16 cellular contexts compared by ENCODE assay signal in genomic region chr3:132596816-132597433, GRCh38. TPM values are rescaled to one million over a fixed set of nuclear protein-coding genes. Genes with fewer than 3 reads are reported as not detected.
DNase-seq lines count a peak whose midpoint lies in the region; ATAC-seq and TF ChIP-seq lines count a peak whose summit lies in the region.
"Had no signal": no experiment of that assay in that cellular context is flagged by ENCODE, and none has a peak within 500 bp of the region (broad histone marks: within the 10 kb centered on the region; RNA-seq: fewer than 3 reads in every experiment).

TSS of gene ACKR4 (plus strand) at chr3:132597270. CDS start at chr3:132600398, 3,128 bp downstream.

- H3K9me3 ChIP-seq in fibroblast of lung (ENCODE audit: control insufficient read depth, insufficient read depth, low read depth, low read length) (no peaks in the 10 kb centered on the region), muscle layer of duodenum (ENCODE audit: control insufficient read depth in 1 of 2, low read length in 2 of 2) (no peaks in the 10 kb centered on the region)
- H3K9me3 ChIP-seq: BLaER1, colonic mucosa, neutrophil had no signal

- no peaks in the 10 kb centered on the region for H3K27me3 ChIP-seq in fibroblast of lung (ENCODE audit: control insufficient read depth, insufficient read depth, low read length)
- no peaks in the 10 kb centered on the region for H3K27me3 ChIP-seq in muscle layer of duodenum (ENCODE audit: low read depth, low read length)
- H3K27me3 ChIP-seq: BLaER1, colonic mucosa, neutrophil had no signal

- peaks cover 1% of the 10 kb centered on the region for H3K36me3 ChIP-seq in fibroblast of lung (ENCODE audit: control insufficient read depth, insufficient read depth, low read length)
- peaks cover 0 to 5% of the 10 kb centered on the region in 2 donors for H3K36me3 ChIP-seq in muscle layer of duodenum (ENCODE audit: control insufficient read depth in 1 of 2, insufficient read depth in 2 of 2, low read length in 2 of 2)
- H3K36me3 ChIP-seq: colonic mucosa had no signal

- no peaks in the 10 kb centered on the region for H4K20me1 ChIP-seq in fibroblast of lung (ENCODE audit: control insufficient read depth, extremely low read depth, insufficient read depth, low read length)
- H4K20me1 ChIP-seq: BLaER1 had no signal

- H3K4me3 ChIP-seq in fibroblast of lung (replicated peaks in 1 of 4; ENCODE audit: control extremely low read depth in 1 of 4, insufficient read depth in 1 of 4, low read depth in 3 of 4, low read length in 4 of 4) (peak within 1 kb of the TSS in 3 of 4 experiments; percentile 13 to 41 (median 37)), muscle layer of duodenum (ENCODE audit: low read depth in 1 of 2, low read length in 2 of 2) (peak within 1 kb of the TSS; percentile 34 to 65)
- H3K4me3 ChIP-seq: BLaER1, colonic mucosa had no signal

- DNase-seq in AG20443 (ENCODE audit: low spot score), result peak; percentile 23
- no peak for DNase-seq in fibroblast of lung (ENCODE audit: low read depth in 2 of 2)
- no peak for DNase-seq in activated gamma-delta T cell (lab: John Stamatoyannopoulos, UW)
- DNase-seq in T-helper 2 cell, result no peak
- no peak for DNase-seq in DMS53 (lab: John Stamatoyannopoulos, UW)
- DNase-seq: activated naive CD4-positive, alpha-beta T cell treated with anti-CD3 and anti-CD28 coated beads, Interleukin-2, amount 10 ng/mL, durations not matched to agents 7 days and 5 days; colonic mucosa; GF-D8; T1000 had no signal

- H3K79me2 ChIP-seq in fibroblast of lung (ENCODE audit: control insufficient read depth, insufficient read depth, low read length), result no peaks in the 10 kb centered on the region

- no peak within 1 kb of the TSS for H2AFZ ChIP-seq in fibroblast of lung (ENCODE audit: low read length)

- TF ChIP-seq CTCF in fibroblast of lung (conservative IDR thresholded peaks at IDR 0.05 in 1 of 2, IDR thresholded peaks at IDR 0.05 in 1 of 2; ENCODE audit: low read depth in 1 of 2, low read length in 2 of 2), result no peak

- peak within 1 kb of the TSS; percentile 57 for H3K4me2 ChIP-seq in fibroblast of lung (ENCODE audit: extremely low read depth, insufficient read depth, low read length)
- H3K4me2 ChIP-seq: BLaER1 had no signal

- H3K4me1 ChIP-seq in fibroblast of lung (ENCODE audit: control insufficient read depth, extremely low read depth, insufficient read depth, low read length), result peaks cover 18% of the 10 kb centered on the region
- H3K4me1 ChIP-seq in muscle layer of duodenum (ENCODE audit: control insufficient read depth in 1 of 2, insufficient read depth in 2 of 2, low read length in 2 of 2), result no peaks in the 10 kb centered on the region
- H3K4me1 ChIP-seq: BLaER1, colonic mucosa had no signal

- H3K9ac ChIP-seq in fibroblast of lung (ENCODE audit: insufficient read depth, low read length), result no peak within 1 kb of the TSS
- H3K9ac ChIP-seq: BLaER1 had no signal

- no peak within 1 kb of the TSS for H3K27ac ChIP-seq in fibroblast of lung (ENCODE audit: insufficient read depth, low read length)
- peak within 1 kb of the TSS; percentile 32 for H3K27ac ChIP-seq in muscle layer of duodenum (ENCODE audit: low read length)
- H3K27ac ChIP-seq: BLaER1, colonic mucosa, HL-60, neutrophil had no signal

- peak; percentile 54 for ATAC-seq in HG02678 (IDR thresholded peaks at IDR 0.05; ENCODE audit: unreplicated experiment)
- ATAC-seq in HG03469 (IDR thresholded peaks at IDR 0.05; ENCODE audit: unreplicated experiment), result no peak

RNA-seq across cellular contexts. Expression of gene ACKR4, which starts in this region (rescaled TPM):
- 1.8 and 14.9 TPM in 2 replicates for total RNA-seq in fibroblast of lung
- polyA plus RNA-seq in fibroblast of lung, result 11.6 and 14.3 TPM in 2 replicates
- 5.2 and 8.7 TPM in 2 replicates for polyA plus RNA-seq in fibroblast of lung (2012)
- 2.5 and 3.0 TPM in 2 replicates for polyA minus RNA-seq in fibroblast of lung (ENCODE audit: low replicate concordance)
- total RNA-seq: activated CD8-positive, alpha-beta memory T cell treated with anti-CD3 and anti-CD28 coated beads for 36 hours had no signal
